Comparison of ENCODE assay signal across 18 cellular contexts in genomic region chr5:171710451-171711024, GRCh38.
"Had no signal": no experiment of that assay in that cellular context is flagged by ENCODE, and none has a peak within 500 bp of the region (broad histone marks: within the 10 kb centered on the region; RNA-seq: fewer than 3 reads in every experiment).

No MANE protein-coding gene starts in this region.

- H3K9me3 ChIP-seq: tibial artery, uterus had no signal

- H3K36me3 Mint-ChIP-seq: activated CD4-positive, alpha-beta memory T cell treated with anti-CD3 and anti-CD28 coated beads for 36 hours; brain had no signal

- DNase-seq: activated CD4-positive, alpha-beta memory T cell treated with anti-CD3 and anti-CD28 coated beads for 36 hours; activated naive CD4-positive, alpha-beta T cell; activated T-cell treated with anti-CD3 and anti-CD28 coated beads for 4 hours; central memory CD4-positive, alpha-beta T cell; left colon; mammary epithelial cell; midbrain; occipital lobe; stimulated activated CD4-positive, alpha-beta T cell treated with anti-CD3 and anti-CD28 coated beads, Interleukin-2, amount 100 ng/mL, for 24 hours; stimulated activated naive CD4-positive, alpha-beta T cell treated with Interleukin-2 at 50 U/mL for 16 hours; substantia nigra; uterus had no signal

- FAIRE-seq: colon had no signal

- H3K27me3 ChIP-seq: hepatocyte, tibial artery, uterus had no signal

- H3K4me1 ChIP-seq: tibial artery, uterus had no signal

- H3K27ac ChIP-seq: hepatocyte, tibial artery, uterus, VCaP had no signal

- H3K4me3 Mint-ChIP-seq: activated CD4-positive, alpha-beta memory T cell treated with anti-CD3 and anti-CD28 coated beads for 36 hours; brain; nephron had no signal

- H3K36me3 ChIP-seq: tibial artery, uterus had no signal

- H3K27ac Mint-ChIP-seq: activated CD4-positive, alpha-beta memory T cell treated with anti-CD3 and anti-CD28 coated beads for 36 hours; nephron had no signal

- H3K4me3 ChIP-seq: hepatocyte, tibial artery, uterus had no signal

- H3K9me3 Mint-ChIP-seq: nephron had no signal

- ATAC-seq: left colon had no signal
